Comparison of ENCODE assay signal across 1 cellular context in the genomic region with DNA sequence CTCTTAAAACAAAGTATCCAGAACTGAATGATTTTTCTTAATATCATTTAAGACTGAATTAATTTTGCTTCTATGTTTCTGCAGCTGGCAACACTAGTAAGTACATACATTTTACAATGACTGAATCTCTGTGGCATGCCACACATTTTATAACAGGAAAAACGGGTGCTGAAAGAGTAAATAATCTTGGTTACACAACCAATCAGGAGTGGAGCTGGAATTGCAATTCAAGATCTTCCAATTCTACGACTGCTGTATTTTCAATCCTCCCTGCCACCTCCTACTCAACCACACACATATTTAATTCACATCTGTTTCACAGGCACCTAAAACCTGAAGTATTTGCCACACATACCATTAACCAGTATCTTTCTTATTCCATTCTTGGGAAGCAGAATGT.
TF ChIP-seq lines count a peak whose summit lies in the region.

No MANE protein-coding gene starts in this region.

TF ChIP-seq in GM23338, 12 proteins besides CTCF, POLR2A, EP300 and RAD21:
- TF ChIP-seq, protein P1, sequence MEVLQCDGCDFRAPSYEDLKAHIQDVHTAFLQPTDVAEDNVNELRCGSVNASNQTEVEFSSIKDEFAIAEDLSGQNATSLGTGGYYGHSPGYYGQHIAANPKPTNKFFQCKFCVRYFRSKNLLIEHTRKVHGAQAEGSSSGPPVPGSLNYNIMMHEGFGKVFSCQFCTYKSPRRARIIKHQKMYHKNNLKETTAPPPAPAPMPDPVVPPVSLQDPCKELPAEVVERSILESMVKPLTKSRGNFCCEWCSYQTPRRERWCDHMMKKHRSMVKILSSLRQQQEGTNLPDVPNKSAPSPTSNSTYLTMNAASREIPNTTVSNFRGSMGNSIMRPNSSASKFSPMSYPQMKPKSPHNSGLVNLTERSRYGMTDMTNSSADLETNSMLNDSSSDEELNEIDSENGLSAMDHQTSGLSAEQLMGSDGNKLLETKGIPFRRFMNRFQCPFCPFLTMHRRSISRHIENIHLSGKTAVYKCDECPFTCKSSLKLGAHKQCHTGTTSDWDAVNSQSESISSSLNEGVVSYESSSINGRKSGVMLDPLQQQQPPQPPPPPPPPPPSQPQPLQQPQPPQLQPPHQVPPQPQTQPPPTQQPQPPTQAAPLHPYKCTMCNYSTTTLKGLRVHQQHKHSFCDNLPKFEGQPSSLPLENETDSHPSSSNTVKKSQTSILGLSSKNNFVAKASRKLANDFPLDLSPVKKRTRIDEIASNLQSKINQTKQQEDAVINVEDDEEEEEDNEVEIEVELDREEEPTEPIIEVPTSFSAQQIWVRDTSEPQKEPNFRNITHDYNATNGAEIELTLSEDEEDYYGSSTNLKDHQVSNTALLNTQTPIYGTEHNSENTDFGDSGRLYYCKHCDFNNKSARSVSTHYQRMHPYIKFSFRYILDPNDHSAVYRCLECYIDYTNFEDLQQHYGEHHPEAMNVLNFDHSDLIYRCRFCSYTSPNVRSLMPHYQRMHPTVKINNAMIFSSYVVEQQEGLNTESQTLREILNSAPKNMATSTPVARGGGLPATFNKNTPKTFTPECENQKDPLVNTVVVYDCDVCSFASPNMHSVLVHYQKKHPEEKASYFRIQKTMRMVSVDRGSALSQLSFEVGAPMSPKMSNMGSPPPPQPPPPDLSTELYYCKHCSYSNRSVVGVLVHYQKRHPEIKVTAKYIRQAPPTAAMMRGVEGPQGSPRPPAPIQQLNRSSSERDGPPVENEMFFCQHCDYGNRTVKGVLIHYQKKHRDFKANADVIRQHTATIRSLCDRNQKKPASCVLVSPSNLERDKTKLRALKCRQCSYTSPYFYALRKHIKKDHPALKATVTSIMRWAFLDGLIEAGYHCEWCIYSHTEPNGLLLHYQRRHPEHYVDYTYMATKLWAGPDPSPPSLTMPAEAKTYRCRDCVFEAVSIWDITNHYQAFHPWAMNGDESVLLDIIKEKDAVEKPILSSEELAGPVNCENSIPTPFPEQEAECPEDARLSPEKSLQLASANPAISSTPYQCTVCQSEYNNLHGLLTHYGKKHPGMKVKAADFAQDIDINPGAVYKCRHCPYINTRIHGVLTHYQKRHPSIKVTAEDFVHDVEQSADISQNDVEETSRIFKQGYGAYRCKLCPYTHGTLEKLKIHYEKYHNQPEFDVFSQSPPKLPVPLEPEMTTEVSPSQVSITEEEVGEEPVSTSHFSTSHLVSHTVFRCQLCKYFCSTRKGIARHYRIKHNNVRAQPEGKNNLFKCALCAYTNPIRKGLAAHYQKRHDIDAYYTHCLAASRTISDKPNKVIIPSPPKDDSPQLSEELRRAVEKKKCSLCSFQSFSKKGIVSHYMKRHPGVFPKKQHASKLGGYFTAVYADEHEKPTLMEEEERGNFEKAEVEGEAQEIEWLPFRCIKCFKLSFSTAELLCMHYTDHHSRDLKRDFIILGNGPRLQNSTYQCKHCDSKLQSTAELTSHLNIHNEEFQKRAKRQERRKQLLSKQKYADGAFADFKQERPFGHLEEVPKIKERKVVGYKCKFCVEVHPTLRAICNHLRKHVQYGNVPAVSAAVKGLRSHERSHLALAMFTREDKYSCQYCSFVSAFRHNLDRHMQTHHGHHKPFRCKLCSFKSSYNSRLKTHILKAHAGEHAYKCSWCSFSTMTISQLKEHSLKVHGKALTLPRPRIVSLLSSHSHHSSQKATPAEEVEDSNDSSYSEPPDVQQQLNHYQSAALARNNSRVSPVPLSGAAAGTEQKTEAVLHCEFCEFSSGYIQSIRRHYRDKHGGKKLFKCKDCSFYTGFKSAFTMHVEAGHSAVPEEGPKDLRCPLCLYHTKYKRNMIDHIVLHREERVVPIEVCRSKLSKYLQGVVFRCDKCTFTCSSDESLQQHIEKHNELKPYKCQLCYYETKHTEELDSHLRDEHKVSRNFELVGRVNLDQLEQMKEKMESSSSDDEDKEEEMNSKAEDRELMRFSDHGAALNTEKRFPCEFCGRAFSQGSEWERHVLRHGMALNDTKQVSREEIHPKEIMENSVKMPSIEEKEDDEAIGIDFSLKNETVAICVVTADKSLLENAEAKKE (CRISPR knock-in tag; IDR thresholded peaks at IDR 0.05) = no peak
- no peak for TF ChIP-seq EZH2phosphoT487 (IDR thresholded peaks at IDR 0.05; ENCODE audit: unreplicated experiment)
- TF ChIP-seq CREB1 (CRISPR knock-in tag; IDR thresholded peaks at IDR 0.05; ENCODE audit: low read depth) = no peak
- no peak for TF ChIP-seq ZNF331 (CRISPR knock-in tag; IDR thresholded peaks at IDR 0.05; ENCODE audit: low read depth)
- no peak for TF ChIP-seq EZH2 (IDR thresholded peaks at IDR 0.05; ENCODE audit: low read depth, unreplicated experiment)
